16 cellular contexts compared by ENCODE assay signal in the genomic region with DNA sequence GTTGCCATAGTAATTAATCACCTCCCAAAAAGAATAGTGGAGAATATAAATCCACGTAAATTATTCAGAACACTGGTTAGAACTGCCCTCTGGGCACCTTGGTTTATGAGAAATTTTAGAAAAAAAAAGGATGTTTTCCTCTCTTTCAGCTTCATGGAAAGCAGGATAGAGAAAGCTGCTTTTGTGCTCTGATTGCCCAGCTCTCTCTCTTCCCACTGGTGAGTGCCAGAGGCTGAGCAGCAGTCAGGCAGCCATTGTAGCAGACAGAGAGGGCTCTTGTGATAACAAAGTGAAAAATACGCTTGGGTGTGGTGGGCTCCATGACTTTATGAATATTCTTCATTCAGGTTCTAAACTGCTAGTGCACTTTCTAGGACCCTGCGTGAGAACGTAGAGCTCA. TPM values are rescaled to one million over a fixed set of nuclear protein-coding genes. Genes with fewer than 3 reads are reported as not detected.
"Had no signal": no experiment of that assay in that cellular context is flagged by ENCODE, and none has a peak within 500 bp of the region (broad histone marks: within the 10 kb centered on the region; RNA-seq: fewer than 3 reads in every experiment).

No MANE protein-coding gene starts in this region.

- H3K4me3 ChIP-seq: ascending aorta, cardiac muscle cell, left lung, prostate gland, right lobe of liver had no signal

- H3K36me3 Mint-ChIP-seq: activated naive CD4-positive, alpha-beta T cell treated with anti-CD3 and anti-CD28 coated beads, Interleukin-2, amount 10 ng/mL, durations not matched to agents 7 days and 5 days; natural killer cell had no signal

- DNase-seq: activated CD4-positive, alpha-beta memory T cell treated with anti-CD3 and anti-CD28 coated beads, Interleukin-2, amount 10 ng/mL, durations not matched to agents 7 days and 5 days; activated CD4-positive, alpha-beta T cell treated with anti-CD3 and anti-CD28 coated beads for 4 hours; activated naive CD4-positive, alpha-beta T cell treated with anti-CD3 and anti-CD28 coated beads, Interleukin-2, amount 10 ng/mL, durations not matched to agents 7 days and 5 days; activated T-cell treated with anti-CD3 and anti-CD28 coated beads, Interleukin-2, amount 50 U/mL, for 24 hours; kidney; left lung; mammary epithelial cell; natural killer cell; right lobe of liver had no signal

- ATAC-seq: esophagus mucosa, left lung, natural killer cell, right lobe of liver, WTC11 had no signal

- H3K27me3 Mint-ChIP-seq: activated naive CD4-positive, alpha-beta T cell treated with anti-CD3 and anti-CD28 coated beads, Interleukin-2, amount 10 ng/mL, durations not matched to agents 7 days and 5 days had no signal

- H3K4me1 Mint-ChIP-seq: activated CD4-positive, alpha-beta memory T cell treated with anti-CD3 and anti-CD28 coated beads, Interleukin-2, amount 10 ng/mL, durations not matched to agents 7 days and 5 days; activated naive CD4-positive, alpha-beta T cell treated with anti-CD3 and anti-CD28 coated beads, Interleukin-2, amount 10 ng/mL, durations not matched to agents 7 days and 5 days; natural killer cell had no signal

- H3K4me3 Mint-ChIP-seq: activated CD4-positive, alpha-beta memory T cell treated with anti-CD3 and anti-CD28 coated beads, Interleukin-2, amount 10 ng/mL, durations not matched to agents 7 days and 5 days; activated naive CD4-positive, alpha-beta T cell treated with anti-CD3 and anti-CD28 coated beads, Interleukin-2, amount 10 ng/mL, durations not matched to agents 7 days and 5 days; activated T-cell treated with anti-CD3 and anti-CD28 coated beads, Interleukin-2, amount 50 U/mL, for 24 hours; natural killer cell; stimulated activated naive CD8-positive, alpha-beta T cell treated with anti-CD3 and anti-CD28 coated beads, Interleukin-15, Interleukin-2, amounts not matched to agents 100 ng/mL and 50 ng/mL, for 24 hours; WTC11 had no signal

- H3K27ac ChIP-seq: ascending aorta, cardiac muscle cell, left lung, prostate gland, right lobe of liver had no signal

- H3K27ac Mint-ChIP-seq: activated CD4-positive, alpha-beta memory T cell treated with anti-CD3 and anti-CD28 coated beads, Interleukin-2, amount 10 ng/mL, durations not matched to agents 7 days and 5 days; activated naive CD4-positive, alpha-beta T cell treated with anti-CD3 and anti-CD28 coated beads, Interleukin-2, amount 10 ng/mL, durations not matched to agents 7 days and 5 days; activated T-cell treated with anti-CD3 and anti-CD28 coated beads, Interleukin-2, amount 50 U/mL, for 24 hours; natural killer cell; stimulated activated naive CD8-positive, alpha-beta T cell treated with anti-CD3 and anti-CD28 coated beads, Interleukin-15, Interleukin-2, amounts not matched to agents 100 ng/mL and 50 ng/mL, for 24 hours; WTC11 had no signal

- H3K27me3 ChIP-seq: ascending aorta, cardiac muscle cell, left lung, right lobe of liver had no signal

RNA-seq across cellular contexts. Expression of a gene that starts 26.4 kb away (rescaled TPM):
- total RNA-seq: ascending aorta; esophagus mucosa; mammary epithelial cell; natural killer cell; T-helper 2 cell treated with Interferon-gamma antibody and Interleukin-4, amounts not matched to agents 100 ng/mL and 5 ng/mL, for 36 hours had no signal
